ENCODE assay signal across 8 cellular contexts in the genomic region with DNA sequence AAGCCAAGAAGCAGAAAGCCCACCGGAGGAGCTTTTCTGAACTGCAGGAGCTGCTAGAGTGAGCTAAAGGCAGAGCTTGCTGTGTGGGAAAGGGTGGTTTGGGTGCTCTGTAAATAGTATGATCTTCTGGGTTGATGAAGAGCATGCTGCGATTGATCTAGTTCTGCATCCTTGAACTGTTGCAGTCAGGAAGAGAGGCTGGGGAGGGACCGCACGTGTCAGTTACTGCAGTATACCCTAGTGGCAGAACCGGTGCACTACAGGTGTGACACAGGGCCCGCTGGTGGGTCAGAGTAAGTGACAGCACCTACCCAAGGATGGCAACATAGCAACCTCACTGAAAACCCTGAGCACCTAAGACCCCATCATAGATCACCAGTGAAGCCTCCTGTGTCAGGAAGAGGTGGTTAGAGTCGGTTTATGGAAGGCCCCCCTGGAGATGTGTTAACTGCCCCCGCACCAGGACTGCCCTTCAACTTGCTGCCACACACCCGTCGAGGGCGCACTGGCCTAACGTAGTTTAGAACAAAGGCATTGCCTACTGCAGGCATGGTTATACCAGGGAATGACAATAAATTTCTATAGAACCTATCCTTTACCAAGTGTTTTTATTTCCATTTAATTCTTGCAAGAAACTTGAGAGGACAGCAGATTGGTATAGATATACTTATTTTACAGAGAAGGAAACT.
DNase-seq lines count a peak whose midpoint lies in the region; ATAC-seq lines count a peak whose summit lies in the region.

No MANE protein-coding gene starts in this region.

- H3K4me1 Mint-ChIP-seq in effector memory CD8-positive, alpha-beta T cell (ENCODE audit: low read depth in 2 of 2), result peaks cover 0 to 6% of the 10 kb centered on the region in 2 donors

- intact Hi-C loops in sciatic nerve (cut with DNase I), result no loop called here

- peaks cover 44 to 50% of the 10 kb centered on the region in 2 donors for H3K27me3 Mint-ChIP-seq in effector memory CD8-positive, alpha-beta T cell

- no peaks in the 10 kb centered on the region for H3K36me3 Mint-ChIP-seq in effector memory CD8-positive, alpha-beta T cell (ENCODE audit: insufficient read depth)

- DNase-seq in ACHN (peak; percentile 12), NK-92 (lab: John Stamatoyannopoulos, UW; ENCODE audit: unreplicated experiment) (no peak), sciatic nerve (ENCODE audit: low spot score) (no peak)
- peak; percentile 10 for DNase-seq in activated CD4-positive, CD25-positive, alpha-beta regulatory T cell treated with anti-CD3 and anti-CD28 coated beads, Interleukin-2, amount 50 U/mL, for 16 hours (ENCODE audit: low read depth, low spot score)
- DNase-seq in effector memory CD8-positive, alpha-beta T cell, result peak; percentile 45 to 60 (median 52)
- peak; percentile 34 to 59 (median 54) for DNase-seq in stimulated activated CD4-positive, alpha-beta T cell treated with anti-CD3 and anti-CD28 coated beads, Interleukin-12 subunit alpha, Interleukin-12 subunit beta, amount 100 ng/mL, for 48 hours (ENCODE audit: low read depth in 2 of 3, low spot score in 1 of 3)

- in situ Hi-C loops in ACHN (cut with HindIII; ENCODE audit: low pct_ligation_motif_present, low pct_unique_long_range_greater_than_20kb, low sequenced_read_pairs), result no loop called here

- no peak overlapping the region for H3K4me3 Mint-ChIP-seq in effector memory CD8-positive, alpha-beta T cell

- H3K27ac Mint-ChIP-seq in effector memory CD8-positive, alpha-beta T cell, result no peak overlapping the region

- no peaks in the 10 kb centered on the region for H3K9me3 Mint-ChIP-seq in effector memory CD8-positive, alpha-beta T cell

- ATAC-seq in GM18909 (IDR thresholded peaks at IDR 0.05; ENCODE audit: poor library complexity, unreplicated experiment) (peak; percentile 80), HG03571 (IDR thresholded peaks at IDR 0.05; ENCODE audit: unreplicated experiment) (peak; percentile 76), sciatic nerve (no peak)
- peak; percentile 85 for ATAC-seq in effector memory CD8-positive, alpha-beta T cell (replicated peaks)

Comparison
In these comparisons a context has a peak if more than half of its experiments do, and no peak if none do; other contexts are left out.
1. DNase-seq: peak in ACHN (single experiment), activated CD4-positive, CD25-positive, alpha-beta regulatory T cell treated with anti-CD3 and anti-CD28 coated beads, Interleukin-2, amount 50 U/mL, for 16 hours (single experiment), effector memory CD8-positive, alpha-beta T cell (3 of 3) and stimulated activated CD4-positive, alpha-beta T cell treated with anti-CD3 and anti-CD28 coated beads, Interleukin-12 subunit alpha, Interleukin-12 subunit beta, amount 100 ng/mL, for 48 hours (3 of 3); none in NK-92 (single experiment) and sciatic nerve (single experiment).